14 cellular contexts compared by ENCODE assay signal in the genomic region with DNA sequence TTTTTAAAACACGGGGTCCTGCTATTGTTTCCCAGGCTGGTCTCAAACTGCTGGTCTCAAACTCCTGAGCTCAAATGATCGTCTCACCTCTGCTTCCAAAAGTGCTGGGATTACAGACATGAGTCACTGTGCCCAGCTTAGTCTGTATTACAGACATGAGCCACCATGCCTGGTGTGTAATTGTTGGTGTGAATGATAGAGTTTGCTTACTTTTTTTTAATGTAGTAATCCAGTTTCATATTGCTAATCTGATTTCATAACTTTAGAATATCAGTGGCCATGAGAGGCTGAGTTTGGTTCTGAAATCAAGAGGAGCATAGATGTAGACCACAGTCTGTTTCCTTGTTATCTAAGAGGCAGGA.
DNase-seq lines count a peak whose midpoint lies in the region; ATAC-seq and TF ChIP-seq lines count a peak whose summit lies in the region.
"Had no signal": no experiment of that assay in that cellular context is flagged by ENCODE, and none has a peak within 500 bp of the region (broad histone marks: within the 10 kb centered on the region; RNA-seq: fewer than 3 reads in every experiment).

No MANE protein-coding gene starts in this region.

- peak overlapping the region; percentile 59 for H3K4me3 Mint-ChIP-seq in activated T-cell treated with anti-CD3 and anti-CD28 coated beads, Interleukin-2, amount 50 U/mL, for 24 hours
- H3K4me3 Mint-ChIP-seq in stimulated activated effector memory CD8-positive, alpha-beta T cell treated with anti-CD3 and anti-CD28 coated beads, Interleukin-12 subunit alpha, Interleukin-12 subunit beta, amount 100 ng/mL, for 72 hours = peak overlapping the region; percentile 84

- H3K4me1 Mint-ChIP-seq in activated T-cell treated with anti-CD3 and anti-CD28 coated beads, Interleukin-2, amount 50 U/mL, for 24 hours (ENCODE audit: low read depth) = peaks cover 74% of the 10 kb centered on the region
- H3K4me1 Mint-ChIP-seq in stimulated activated effector memory CD8-positive, alpha-beta T cell treated with anti-CD3 and anti-CD28 coated beads, Interleukin-12 subunit alpha, Interleukin-12 subunit beta, amount 100 ng/mL, for 72 hours = peaks cover 52% of the 10 kb centered on the region

- H3K9me3 Mint-ChIP-seq in activated T-cell treated with anti-CD3 and anti-CD28 coated beads, Interleukin-2, amount 50 U/mL, for 24 hours = no peaks in the 10 kb centered on the region
- no peaks in the 10 kb centered on the region for H3K9me3 Mint-ChIP-seq in stimulated activated effector memory CD8-positive, alpha-beta T cell treated with anti-CD3 and anti-CD28 coated beads, Interleukin-12 subunit alpha, Interleukin-12 subunit beta, amount 100 ng/mL, for 72 hours

- ATAC-seq in stimulated activated effector memory CD8-positive, alpha-beta T cell treated with anti-CD3 and anti-CD28 coated beads, Interleukin-12 subunit alpha, Interleukin-12 subunit beta, amount 100 ng/mL, for 72 hours = peak; percentile 51
- ATAC-seq: heart right ventricle had no signal

- no peak for TF ChIP-seq CTCF in coronary artery (IDR thresholded peaks at IDR 0.05)

- H3K27ac Mint-ChIP-seq in activated T-cell treated with anti-CD3 and anti-CD28 coated beads, Interleukin-2, amount 50 U/mL, for 24 hours = peak overlapping the region; percentile 97
- H3K27ac Mint-ChIP-seq in stimulated activated effector memory CD8-positive, alpha-beta T cell treated with anti-CD3 and anti-CD28 coated beads, Interleukin-12 subunit alpha, Interleukin-12 subunit beta, amount 100 ng/mL, for 72 hours = peak overlapping the region; percentile 70

- intact Hi-C loops in posterior cingulate gyrus (cut with DNase I) = no loop called here

- peaks cover 25% of the 10 kb centered on the region for H3K36me3 Mint-ChIP-seq in activated T-cell treated with anti-CD3 and anti-CD28 coated beads, Interleukin-2, amount 50 U/mL, for 24 hours (ENCODE audit: low read depth)
- H3K36me3 Mint-ChIP-seq in stimulated activated effector memory CD8-positive, alpha-beta T cell treated with anti-CD3 and anti-CD28 coated beads, Interleukin-12 subunit alpha, Interleukin-12 subunit beta, amount 100 ng/mL, for 72 hours = peaks cover 10% of the 10 kb centered on the region

- H3K27ac ChIP-seq in coronary artery = no peak overlapping the region
- H3K27ac ChIP-seq: heart right ventricle, stomach, uterus had no signal

- no peak overlapping the region for H3K4me3 ChIP-seq in coronary artery
- H3K4me3 ChIP-seq: heart right ventricle, stomach, uterus had no signal

- H3K27me3 Mint-ChIP-seq in activated T-cell treated with anti-CD3 and anti-CD28 coated beads, Interleukin-2, amount 50 U/mL, for 24 hours = no peaks in the 10 kb centered on the region

- DNase-seq in activated T-cell treated with anti-CD3 and anti-CD28 coated beads, Interleukin-2, amount 50 U/mL, for 24 hours = no peak
- DNase-seq in activated T-cell treated with anti-CD3 and anti-CD28 coated beads for 4 hours (no peak), KG1 (lab: John Stamatoyannopoulos, UW) (no peak), coronary artery (ENCODE audit: low spot score) (no peak), posterior cingulate gyrus (no peak)
- DNase-seq in activated CD4-positive, alpha-beta T cell treated with anti-CD3 and anti-CD28 coated beads, Interleukin-2, amount 50 U/mL, for 48 hours = peak; percentile 16 to 37
- peak; percentile 17 for DNase-seq in effector CD4-positive, alpha-beta T cell
- no peak for DNase-seq in stimulated activated effector memory CD8-positive, alpha-beta T cell treated with anti-CD3 and anti-CD28 coated beads, Interleukin-12 subunit alpha, Interleukin-12 subunit beta, amount 100 ng/mL, for 72 hours (ENCODE audit: low spot score in 2 of 2)
- DNase-seq: Calu3, GDM1, heart right ventricle, NCI-H2081 treated with DMSO at 0.1 percent for 48 hours, stomach, uterus had no signal

Comparison
In these comparisons a context has a peak if more than half of its experiments do, and no peak if none do; other contexts are left out.
1. DNase-seq: peak in activated CD4-positive, alpha-beta T cell treated with anti-CD3 and anti-CD28 coated beads, Interleukin-2, amount 50 U/mL, for 48 hours (2 of 2) and effector CD4-positive, alpha-beta T cell (single experiment); none in activated T-cell treated with anti-CD3 and anti-CD28 coated beads, Interleukin-2, amount 50 U/mL, for 24 hours (single experiment), activated T-cell treated with anti-CD3 and anti-CD28 coated beads for 4 hours (single experiment), stimulated activated effector memory CD8-positive, alpha-beta T cell treated with anti-CD3 and anti-CD28 coated beads, Interleukin-12 subunit alpha, Interleukin-12 subunit beta, amount 100 ng/mL, for 72 hours (0 of 2), KG1 (single experiment), coronary artery (single experiment) and posterior cingulate gyrus (0 of 10).